In genomic region chr4:69896530-69897116, GRCh38 we compare ENCODE assay signal across 12 cellular contexts. TPM values are rescaled to one million over a fixed set of nuclear protein-coding genes. Genes with fewer than 3 reads are reported as not detected.
DNase-seq lines count a peak whose midpoint lies in the region; ATAC-seq, FAIRE-seq and TF ChIP-seq lines count a peak whose summit lies in the region.
"Had no signal": no experiment of that assay in that cellular context is flagged by ENCODE, and none has a peak within 500 bp of the region (broad histone marks: within the 10 kb centered on the region; RNA-seq: fewer than 3 reads in every experiment).

No MANE protein-coding gene starts in this region.

- intact Hi-C loops in pancreas (cut with DNase I) = loop anchor here in 1 of 3 donors (10.0 kb wide), 1 partner anchor 608 kb away; no protein-coding TSS in a partner anchor

- TF ChIP-seq POLR2A in Peyer's patch (IDR thresholded peaks at IDR 0.05) = no peak

- H3K27ac Mint-ChIP-seq in naive thymus-derived CD8-positive, alpha-beta T cell = no peak overlapping the region
- H3K27ac Mint-ChIP-seq: activated B cell treated with CpG ODN at 0.5 μM for 24 hours had no signal

- no peaks in the 10 kb centered on the region for H4K20me1 ChIP-seq in GM23248 (ENCODE audit: insufficient read depth)

- no peaks in the 10 kb centered on the region for H3F3A ChIP-seq in GM23248 (ENCODE audit: insufficient read depth)

- no peak overlapping the region for H3K9ac ChIP-seq in GM23248

- in situ Hi-C loops in GM23248 (cut with MboI) = no loop called here

- H3K4me1 Mint-ChIP-seq in naive thymus-derived CD8-positive, alpha-beta T cell = no peaks in the 10 kb centered on the region
- H3K4me1 Mint-ChIP-seq: activated B cell treated with CpG ODN at 0.5 μM for 24 hours had no signal

- H3K27me3 ChIP-seq in GM23248 (replicated peaks; ENCODE audit: insufficient read depth) = no peaks in the 10 kb centered on the region
- H3K27me3 ChIP-seq in Peyer's patch = no peaks in the 10 kb centered on the region
- H3K27me3 ChIP-seq in pancreas = no peaks in the 10 kb centered on the region

- H2AFZ ChIP-seq in GM23248 = no peak overlapping the region

- H3K4me2 ChIP-seq in GM23248 (ENCODE audit: unreplicated experiment) = no peak overlapping the region

- ATAC-seq in pancreas (peak in 1 of 4 donors; percentile 59), HG03159 (IDR thresholded peaks at IDR 0.05; ENCODE audit: unreplicated experiment) (no peak)
- ATAC-seq in naive thymus-derived CD8-positive, alpha-beta T cell = no peak

- H3K27ac ChIP-seq in GM23248 (no peak overlapping the region), Peyer's patch (no peak overlapping the region), pancreas (no peak overlapping the region)

- H3K27me3 Mint-ChIP-seq in naive thymus-derived CD8-positive, alpha-beta T cell = peaks cover 2 to 35% (median 9%) of the 10 kb centered on the region in 5 donors
- H3K27me3 Mint-ChIP-seq: activated B cell treated with CpG ODN at 0.5 μM for 24 hours had no signal

- no peaks in the 10 kb centered on the region for H3K9me2 ChIP-seq in GM23248 (ENCODE audit: insufficient read depth)

- FAIRE-seq in pancreas (lab: Jason Lieb, UNC) = no peak

- TF ChIP-seq CTCF in Peyer's patch (IDR thresholded peaks at IDR 0.05) = peak in 4 of 6 experiments; percentile 20 to 53 (median 34)
- peak; percentile 57 for TF ChIP-seq CTCF in epithelial cell of esophagus (IDR thresholded peaks at IDR 0.05; ENCODE audit: insufficient read depth, low read depth, low read length, missing control alignments)
- peak in 3 of 4 donors; percentile 5 to 33 (median 29) for TF ChIP-seq CTCF in pancreas (IDR thresholded peaks at IDR 0.05)

- no peak overlapping the region for H3K4me3 Mint-ChIP-seq in naive thymus-derived CD8-positive, alpha-beta T cell
- H3K4me3 Mint-ChIP-seq: activated B cell treated with CpG ODN at 0.5 μM for 24 hours had no signal

- POLR2A ChIA-PET in naive thymus-derived CD8-positive, alpha-beta T cell (lab: Charles Lee) = no interaction called here

- H3K4me3 ChIP-seq in GM23248 (no peak overlapping the region), Peyer's patch (no peak overlapping the region), epithelial cell of esophagus (ENCODE audit: low read length) (no peak overlapping the region), pancreas (no peak overlapping the region)

- H3K36me3 ChIP-seq in GM23248 (ENCODE audit: low read depth) = no peaks in the 10 kb centered on the region
- H3K36me3 ChIP-seq in Peyer's patch = no peaks in the 10 kb centered on the region
- no peaks in the 10 kb centered on the region for H3K36me3 ChIP-seq in pancreas

- no peaks in the 10 kb centered on the region for H3K79me2 ChIP-seq in GM23248 (ENCODE audit: insufficient read depth)

- DNase-seq in GM23248 (peak; percentile 54), Peyer's patch (no peak), epithelial cell of esophagus (ENCODE audit: low read depth) (peak; percentile 17), pancreas (no peak), amniotic stem cell (lab: John Stamatoyannopoulos, UW) (no peak), NCI-H146 treated with DMSO at 0.1 percent for 48 hours (lab: John Stamatoyannopoulos, UW; ENCODE audit: unreplicated experiment) (no peak)
- DNase-seq in naive thymus-derived CD8-positive, alpha-beta T cell = no peak
- DNase-seq: activated B cell treated with CpG ODN at 0.5 μM for 24 hours; kidney glomerular epithelial cell; NCI-H2171; stimulated activated CD4-positive, alpha-beta T cell treated with anti-CD3 and anti-CD28 coated beads, Interleukin-4, amount 100 ng/mL, for 24 hours had no signal

- H3K36me3 Mint-ChIP-seq in naive thymus-derived CD8-positive, alpha-beta T cell = no peaks in the 10 kb centered on the region

- H3K9me3 Mint-ChIP-seq in naive thymus-derived CD8-positive, alpha-beta T cell = no peaks in the 10 kb centered on the region
- H3K9me3 Mint-ChIP-seq: activated B cell treated with CpG ODN at 0.5 μM for 24 hours had no signal

- H3K9me3 ChIP-seq in GM23248 (ENCODE audit: low read depth) (no peaks in the 10 kb centered on the region), Peyer's patch (no peaks in the 10 kb centered on the region), pancreas (no peaks in the 10 kb centered on the region)

- H3K4me1 ChIP-seq in GM23248 (ENCODE audit: insufficient read depth) (no peaks in the 10 kb centered on the region), Peyer's patch (no peaks in the 10 kb centered on the region), pancreas (no peaks in the 10 kb centered on the region)

RNA-seq across cellular contexts. Expression of gene CSN1S1, which starts 34.2 kb away (rescaled TPM):
- total RNA-seq in GM23248 (2014; rRNA removed; shearing (Covaris generic)) = not detected in 2 replicates
- polyA plus RNA-seq in GM23248 (2016; fragmentation: Nextera tagmentation; extraction: Ambion mirVana) = not detected in 2 replicates
- total RNA-seq in Peyer's patch = not detected
- total RNA-seq in pancreas = 1 to 10 TPM in 2 of 6 donors, not detected in 4; 1.3 to 3.4 TPM
- under 1 TPM in 1 of 2 donors, not detected in 1; 0.19 TPM for polyA plus RNA-seq in pancreas
- not detected for total RNA-seq in naive thymus-derived CD8-positive, alpha-beta T cell
- not detected for polyA plus RNA-seq in naive thymus-derived CD8-positive, alpha-beta T cell
- total RNA-seq: activated B cell treated with CpG ODN at 0.5 μM for 24 hours had no signal

RNA-seq across cellular contexts. Expression of gene SULT1E1, which starts 36.7 kb away (rescaled TPM):
- total RNA-seq in GM23248 (2014; rRNA removed; shearing (Covaris generic)) = not detected in 2 replicates
- polyA plus RNA-seq in GM23248 (2016; fragmentation: Nextera tagmentation; extraction: Ambion mirVana) (not detected in 2 replicates), pancreas (not detected)
- total RNA-seq in Peyer's patch (10 to 100 TPM in 3 of 4 donors, 1 to 10 TPM in 1; 8.3 to 67.3 (median 44.1) TPM), pancreas (under 1 TPM in 2 of 6 donors, not detected in 4; 0.13 to 0.37 TPM)
- not detected for total RNA-seq in naive thymus-derived CD8-positive, alpha-beta T cell
- not detected for polyA plus RNA-seq in naive thymus-derived CD8-positive, alpha-beta T cell
- total RNA-seq: activated B cell treated with CpG ODN at 0.5 μM for 24 hours had no signal

Comparison
In these comparisons a context has a peak if more than half of its experiments do, and no peak if none do; other contexts are left out.
1. DNase-seq: peak in GM23248 (single experiment) and epithelial cell of esophagus (single experiment); none in Peyer's patch (0 of 3), pancreas (0 of 6), amniotic stem cell (single experiment), naive thymus-derived CD8-positive, alpha-beta T cell (0 of 10) and NCI-H146 treated with DMSO at 0.1 percent for 48 hours (single experiment).
2. Peak in every context shown above with its lines, with median percentiles within 50 percentile points of each other: CTCF ChIP-seq.